8 cellular contexts compared by ENCODE assay signal in genomic region chr6:143139884-143140283, GRCh38.
A peak's percentile ranks its signal among the peaks of the same experiment; 100 is the strongest.
DNase-seq lines count a peak whose midpoint lies in the region; ATAC-seq lines count a peak whose summit lies in the region.
"Not testable (repeated sequence)": the region's sequence is repeated elsewhere in the genome, so short reads cannot be mapped to it uniquely, and the experiment has no call there.

No MANE protein-coding gene starts in this region.

- intact Hi-C loops in activated T-helper 2 cell treated with anti-CD3 and anti-CD28 coated beads, Interferon-gamma antibody, Interleukin-2, Interleukin-4, amounts not matched to agents 10 μg/mL and 5 μg/mL and 100 μg/mL, durations not matched to agents 14 hours and 24 hours and 36 hours (cut with micrococcal nuclease): not testable (repeated sequence)

- not testable (repeated sequence) for H3K79me2 ChIP-seq in ACC112 (ENCODE audit: control insufficient read depth, insufficient read depth, low read length, unreplicated experiment)

- peaks cover 17% of the 10 kb centered on the region for H3K36me3 Mint-ChIP-seq in activated T-helper 2 cell treated with anti-CD3 and anti-CD28 coated beads, Interferon-gamma antibody, Interleukin-2, Interleukin-4, amounts not matched to agents 10 μg/mL and 5 μg/mL and 100 μg/mL, durations not matched to agents 14 hours and 24 hours and 36 hours (ENCODE audit: low read depth)

- peak overlapping the region; percentile 60 for H3K27ac ChIP-seq in ACC112 (ENCODE audit: low read depth, low read length)

- peaks cover 20% of the 10 kb centered on the region for H3K4me1 ChIP-seq in ACC112 (ENCODE audit: control insufficient read depth, insufficient read depth, low read length, unreplicated experiment)

- not testable (repeated sequence) for H3K27me3 Mint-ChIP-seq in activated T-helper 2 cell treated with anti-CD3 and anti-CD28 coated beads, Interferon-gamma antibody, Interleukin-2, Interleukin-4, amounts not matched to agents 10 μg/mL and 5 μg/mL and 100 μg/mL, durations not matched to agents 14 hours and 24 hours and 36 hours (ENCODE audit: low read depth)

- not testable (repeated sequence) for H2AFZ ChIP-seq in ACC112 (ENCODE audit: low read length, unreplicated experiment)

- H3K4me1 Mint-ChIP-seq in activated T-helper 2 cell treated with anti-CD3 and anti-CD28 coated beads, Interferon-gamma antibody, Interleukin-2, Interleukin-4, amounts not matched to agents 10 μg/mL and 5 μg/mL and 100 μg/mL, durations not matched to agents 14 hours and 24 hours and 36 hours (ENCODE audit: low read depth): peaks cover 16% of the 10 kb centered on the region

- H3K27me3 ChIP-seq in ACC112 (ENCODE audit: insufficient read depth, low read length): not testable (repeated sequence)

- H3K27ac Mint-ChIP-seq in activated T-helper 2 cell treated with anti-CD3 and anti-CD28 coated beads, Interferon-gamma antibody, Interleukin-2, Interleukin-4, amounts not matched to agents 10 μg/mL and 5 μg/mL and 100 μg/mL, durations not matched to agents 14 hours and 24 hours and 36 hours: peak overlapping the region; percentile 59

- H3K4me3 Mint-ChIP-seq in activated T-helper 2 cell treated with anti-CD3 and anti-CD28 coated beads, Interferon-gamma antibody, Interleukin-2, Interleukin-4, amounts not matched to agents 10 μg/mL and 5 μg/mL and 100 μg/mL, durations not matched to agents 14 hours and 24 hours and 36 hours (ENCODE audit: low read depth): not testable (repeated sequence)

- DNase-seq in activated CD8-positive, alpha-beta memory T cell treated with anti-CD3 and anti-CD28 coated beads for 24 hours: peak; percentile 62
- DNase-seq in activated T-helper 2 cell treated with anti-CD3 and anti-CD28 coated beads, Interferon-gamma antibody, Interleukin-2, Interleukin-4, amounts not matched to agents 10 μg/mL and 5 μg/mL and 100 μg/mL, durations not matched to agents 14 hours and 24 hours and 36 hours (ENCODE audit: low spot score): not testable (repeated sequence)
- peak; percentile 18 for DNase-seq in activated naive CD8-positive, alpha-beta T cell treated with anti-CD3 and anti-CD28 coated beads, Interleukin-2, amount 50 U/mL, for 16 hours (ENCODE audit: low read depth, low spot score)
- peak; percentile 21 to 36 for DNase-seq in stimulated activated CD4-positive, alpha-beta T cell treated with anti-CD3 and anti-CD28 coated beads, Interleukin-12 subunit alpha, Interleukin-12 subunit beta, amount 100 ng/mL, for 24 hours (ENCODE audit: low read depth in 2 of 2)
- DNase-seq in stimulated activated CD4-positive, alpha-beta T cell treated with anti-CD3 and anti-CD28 coated beads, Interleukin-4, amount 100 ng/mL, for 1 hour: peak; percentile 35
- DNase-seq in stimulated activated naive CD8-positive, alpha-beta T cell treated with anti-CD3 and anti-CD28 coated beads, Interleukin-15, Interleukin-2, amounts not matched to agents 100 U/mL and 50 U/mL, for 24 hours: peak; percentile 57

- peak; percentile 59 to 67 for ATAC-seq in activated CD4-positive, CD25-positive, alpha-beta regulatory T cell treated with anti-CD3 and anti-CD28 coated beads, Interleukin-2, amount 50 U/mL, for 24 hours
- peak; percentile 77 for ATAC-seq in stimulated activated naive CD8-positive, alpha-beta T cell treated with anti-CD3 and anti-CD28 coated beads, Interleukin-15, Interleukin-2, amounts not matched to agents 100 U/mL and 50 U/mL, for 24 hours

- H3K4me3 ChIP-seq in ACC112 (ENCODE audit: low read depth, low read length): not testable (repeated sequence)

- H3K36me3 ChIP-seq in ACC112 (ENCODE audit: insufficient read depth, low read length): not testable (repeated sequence)

- H3K9me3 Mint-ChIP-seq in activated T-helper 2 cell treated with anti-CD3 and anti-CD28 coated beads, Interferon-gamma antibody, Interleukin-2, Interleukin-4, amounts not matched to agents 10 μg/mL and 5 μg/mL and 100 μg/mL, durations not matched to agents 14 hours and 24 hours and 36 hours: peaks cover 27% of the 10 kb centered on the region
